Comparison of ENCODE assay signal across 9 cellular contexts in the genomic region with DNA sequence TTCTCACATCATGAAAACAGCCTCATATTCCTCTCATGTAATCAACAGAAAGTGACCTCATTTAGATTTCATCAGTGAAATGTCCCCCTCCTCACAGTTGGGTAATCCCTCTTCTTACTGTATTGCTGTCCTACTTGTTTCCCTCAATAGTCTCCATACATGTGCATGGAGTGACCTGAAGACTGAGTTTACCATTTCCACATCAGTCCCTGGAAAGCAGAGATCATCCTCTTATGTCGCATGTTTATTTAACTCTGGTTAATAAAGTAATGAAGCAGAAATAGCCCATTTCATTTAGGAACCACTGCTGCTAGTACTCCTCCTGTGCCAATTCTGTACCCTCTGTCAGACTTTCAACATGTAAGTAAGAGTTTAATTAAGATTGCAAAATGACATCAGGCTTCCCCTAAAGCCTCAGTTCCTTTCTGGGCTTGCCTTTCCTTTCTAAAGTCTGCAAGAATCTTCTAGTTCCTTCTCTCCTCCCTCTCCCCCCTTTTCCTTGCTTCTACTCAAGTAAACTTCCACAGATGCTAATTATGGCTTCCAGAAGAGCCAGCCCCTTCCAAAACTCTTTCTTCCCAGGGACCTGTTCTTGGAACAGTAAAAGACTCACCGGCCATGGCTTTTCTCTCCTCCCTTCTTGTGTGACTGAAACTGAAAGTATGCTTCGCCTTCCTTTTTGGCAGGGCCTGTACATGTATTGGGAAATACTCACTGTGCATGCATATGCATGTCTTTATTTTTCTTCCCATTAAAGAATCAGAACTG. TPM values are rescaled to one million over a fixed set of nuclear protein-coding genes. Genes with fewer than 3 reads are reported as not detected.
A peak's percentile ranks its signal among the peaks of the same experiment; 100 is the strongest.
DNase-seq lines count a peak whose midpoint lies in the region; ATAC-seq and TF ChIP-seq lines count a peak whose summit lies in the region.
"Not testable (repeated sequence)": the region's sequence is repeated elsewhere in the genome, so short reads cannot be mapped to it uniquely, and the experiment has no call there.
"Had no signal": no experiment of that assay in that cellular context is flagged by ENCODE, and none has a peak within 500 bp of the region (broad histone marks: within the 10 kb centered on the region; RNA-seq: fewer than 3 reads in every experiment).

Gene CASP1, minus strand, starts transcription at position 651 of the 768 bp plus-strand sequence. Its CDS starts 31 bp downstream, at position 620.

- H3K4me3 ChIP-seq in AG04449 (ENCODE audit: low read depth, low read length) (peak within 1 kb of the TSS; percentile 47), cardiac fibroblast (replicated peaks in 1 of 2; ENCODE audit: low read depth in 2 of 2, low read length in 2 of 2) (peak within 1 kb of the TSS; percentile 20 to 45), rectal smooth muscle tissue (ENCODE audit: low read length) (peak within 1 kb of the TSS; percentile 63)

- not testable (repeated sequence) for H3K27me3 Mint-ChIP-seq in activated B cell treated with CpG ODN at 0.5 μM for 24 hours

- peak within 1 kb of the TSS; percentile 81 for H3K27ac ChIP-seq in KOPT-K1 (ENCODE audit: low read depth, low read length, poor library complexity, severe bottlenecking)
- H3K27ac ChIP-seq in rectal smooth muscle tissue (ENCODE audit: low read depth, low read length) = peak within 1 kb of the TSS; percentile 65

- peak within 1 kb of the TSS; percentile 32 for H3K9ac ChIP-seq in rectal smooth muscle tissue (ENCODE audit: low read length)

- POLR2A ChIA-PET in AG04449 (lab: Yijun Ruan, JAX); activated B cell treated with CpG ODN at 0.5 μM for 24 hours (lab: Charles Lee): not testable (repeated sequence)

- not testable (repeated sequence) for H3K9me3 Mint-ChIP-seq in activated B cell treated with CpG ODN at 0.5 μM for 24 hours

- peak within 1 kb of the TSS; percentile 95 for H3K27ac Mint-ChIP-seq in activated B cell treated with CpG ODN at 0.5 μM for 24 hours

- peaks cover 43% of the 10 kb centered on the region for H3K4me1 Mint-ChIP-seq in activated B cell treated with CpG ODN at 0.5 μM for 24 hours

- TF ChIP-seq CTCF in AG04449 (IDR thresholded peaks at IDR 0.05; ENCODE audit: insufficient read depth, low read length, missing control alignments); activated B cell treated with CpG ODN at 0.5 μM for 24 hours (IDR thresholded peaks at IDR 0.05); cardiac fibroblast (IDR thresholded peaks at IDR 0.05; ENCODE audit: low read depth, low read length): not testable (repeated sequence)

- H3K9me3 ChIP-seq in KOPT-K1 (ENCODE audit: insufficient read depth, low read length, poor library complexity, severe bottlenecking) = not testable (repeated sequence)

- ATAC-seq in GM18867 (IDR thresholded peaks at IDR 0.05; ENCODE audit: unreplicated experiment) = peak; percentile 89
- peak; percentile 97 for ATAC-seq in HG02759 (IDR thresholded peaks at IDR 0.05; ENCODE audit: unreplicated experiment)
- peak; percentile 82 for ATAC-seq in activated B cell treated with CpG ODN at 0.5 μM for 24 hours (ENCODE audit: low read depth)

- peaks cover 16% of the 10 kb centered on the region; the same call in 1 of the 2 replicates for H3K36me3 ChIP-seq in KOPT-K1 (ENCODE audit: insufficient read depth, low read length)
- H3K36me3 ChIP-seq in rectal smooth muscle tissue (ENCODE audit: control insufficient read depth, insufficient read depth, low read length) = not testable (repeated sequence)

- intact Hi-C loops in activated B cell treated with CpG ODN at 0.5 μM for 24 hours (cut with micrococcal nuclease) = loop anchor here (1.0 to 5.0 kb wide), 2 partner anchors 11 to 67 kb away; partner anchors contain the start of genes CARD16 and CASP4

- DNase-seq in AG04449 (ENCODE audit: low read depth, low spot score) (peak; percentile 45), cardiac fibroblast (ENCODE audit: low read depth in 2 of 2) (peak; percentile 86 to 89), hepatic stellate cell (ENCODE audit: low spot score) (peak; percentile 12)
- DNase-seq in activated B cell treated with CpG ODN at 0.5 μM for 24 hours = not testable (repeated sequence)

- CTCF ChIA-PET in AG04449 (lab: Yijun Ruan, JAX); activated B cell treated with CpG ODN at 0.5 μM for 24 hours (lab: Charles Lee): not testable (repeated sequence)

- peak within 1 kb of the TSS; percentile 94 for H3K4me3 Mint-ChIP-seq in activated B cell treated with CpG ODN at 0.5 μM for 24 hours

- peaks cover 53% of the 10 kb centered on the region for H3K36me3 Mint-ChIP-seq in activated B cell treated with CpG ODN at 0.5 μM for 24 hours (ENCODE audit: low read depth)

- not testable (repeated sequence) for H3K27me3 ChIP-seq in rectal smooth muscle tissue (ENCODE audit: control insufficient read depth, insufficient read depth, low read length)

- not testable (repeated sequence) for H3K4me1 ChIP-seq in rectal smooth muscle tissue (ENCODE audit: control insufficient read depth, insufficient read depth, low read length)

RNA-seq across cellular contexts. Expression of gene CASP1, which starts in this region (rescaled TPM):
- total RNA-seq in activated B cell treated with CpG ODN at 0.5 μM for 24 hours = 35.7 and 47.0 TPM in 2 replicates
- total RNA-seq: HT-29 had no signal
